In the genomic region with DNA sequence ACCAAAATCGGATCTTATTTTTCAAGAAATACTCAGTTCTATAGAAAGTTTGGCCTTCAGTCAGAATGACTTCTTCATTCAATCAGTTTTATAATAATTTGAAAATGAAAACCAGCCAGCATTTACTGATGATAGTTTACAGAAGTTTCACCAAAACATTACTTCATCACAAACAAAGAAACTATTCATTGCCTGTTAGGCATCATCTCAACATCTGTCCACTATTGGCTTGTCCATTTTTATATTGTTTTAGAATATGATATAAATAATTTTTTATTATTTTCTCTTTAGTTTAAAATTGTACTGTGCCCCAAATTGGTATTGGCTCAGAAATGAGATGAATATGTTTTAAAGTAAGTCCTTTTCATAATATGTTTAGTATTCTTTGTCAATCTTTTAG, we compare ENCODE assay signal across 17 cellular contexts. TPM values are rescaled to one million over a fixed set of nuclear protein-coding genes. Genes with fewer than 3 reads are reported as not detected.
DNase-seq lines count a peak whose midpoint lies in the region; ATAC-seq, FAIRE-seq and TF ChIP-seq lines count a peak whose summit lies in the region.
"Had no signal": no experiment of that assay in that cellular context is flagged by ENCODE, and none has a peak within 500 bp of the region (broad histone marks: within the 10 kb centered on the region; RNA-seq: fewer than 3 reads in every experiment).

No MANE protein-coding gene starts in this region.

- peak; percentile 90 for FAIRE-seq in frontal cortex (lab: Jason Lieb, UNC)
- FAIRE-seq: GM12878 had no signal

- H3K4me1 ChIP-seq in left ventricle myocardium inferior: peaks cover 5% of the 10 kb centered on the region
- H3K4me1 ChIP-seq: BLaER1 had no signal

- no peaks in the 10 kb centered on the region for H3K36me3 ChIP-seq in left ventricle myocardium inferior
- H3K36me3 ChIP-seq: BLaER1 had no signal

- no peak for DNase-seq in left ventricle myocardium inferior
- DNase-seq in left cardiac atrium: no peak
- no peak for DNase-seq in frontal cortex (ENCODE audit: low spot score in 2 of 2)
- DNase-seq in pons (ENCODE audit: low spot score): peak; percentile 57
- DNase-seq in activated CD8-positive, alpha-beta memory T cell treated with anti-CD3 and anti-CD28 coated beads for 24 hours: no peak
- DNase-seq in NCI-H2107 (lab: John Stamatoyannopoulos, UW): no peak
- no peak for DNase-seq in GM10266 (ENCODE audit: extremely low spot score)
- DNase-seq: 8988T; AML-193; CD8-positive, alpha-beta memory T cell; DMS53; GOT3; H9 had no signal

- H3K4me3 ChIP-seq in left ventricle myocardium inferior: no peak overlapping the region
- H3K4me3 ChIP-seq: BLaER1, GM12878 had no signal

- ATAC-seq in left cardiac atrium: no peak
- ATAC-seq: GM12878 had no signal

- H3K27ac ChIP-seq in left ventricle myocardium inferior (replicated peaks) (peak overlapping the region; percentile 22), temporal lobe (ENCODE audit: low read depth, low read length) (peak overlapping the region; percentile 64)
- H3K27ac ChIP-seq: BLaER1 had no signal

- no peaks in the 10 kb centered on the region for H3K9me3 ChIP-seq in left ventricle myocardium inferior (replicated peaks)
- H3K9me3 ChIP-seq: BLaER1 had no signal

- no peaks in the 10 kb centered on the region for H3K27me3 ChIP-seq in left ventricle myocardium inferior (ENCODE audit: low read depth)
- H3K27me3 ChIP-seq: BLaER1 had no signal

- intact Hi-C loops in left ventricle myocardium inferior (cut with micrococcal nuclease) (no loop called here), left cardiac atrium (cut with DNase I) (no loop called here)

- no peak for TF ChIP-seq CTCF in left ventricle myocardium inferior (IDR thresholded peaks at IDR 0.05; ENCODE audit: borderline replicate concordance)
- no peak for TF ChIP-seq CTCF in GM10266 (IDR thresholded peaks at IDR 0.05; ENCODE audit: control insufficient read depth, insufficient read depth, low read depth, missing control alignments)

RNA-seq across cellular contexts. Expression of a gene that starts 38.4 kb away (rescaled TPM):
- total RNA-seq in left ventricle myocardium inferior: 6.7 TPM
- 10 to 100 TPM; 10.3 to 12.3 TPM for total RNA-seq in left cardiac atrium
- total RNA-seq in frontal cortex: 110 TPM
- 147 TPM for total RNA-seq in temporal lobe
- total RNA-seq: HT-29 had no signal
